Comparison of ENCODE assay signal across 1 cellular context in genomic region chr4:182880387-182881356, GRCh38.
TF ChIP-seq lines count a peak whose summit lies in the region.

No MANE protein-coding gene starts in this region.

TF ChIP-seq in HepG2, 621 proteins besides CTCF, POLR2A, EP300 and RAD21 (continued from another document and continues in another):
- TF ChIP-seq HMGXB4 (CRISPR knock-in tag; IDR thresholded peaks at IDR 0.05; ENCODE audit: borderline replicate concordance in 1 of 2, low read depth in 1 of 2): peak; percentile 42 to 68; a peak in 1 of 4 replicates
- TF ChIP-seq TFAP4 (IDR thresholded peaks at IDR 0.05; ENCODE audit: borderline replicate concordance, low read depth): peak; percentile 72; the same call in 1 of the 2 replicates
- TF ChIP-seq DZIP1 (CRISPR knock-in tag; IDR thresholded peaks at IDR 0.05): no peak
- TF ChIP-seq ZC3H13 (CRISPR knock-in tag; IDR thresholded peaks at IDR 0.05): no peak
- TF ChIP-seq ZNF24 (IDR thresholded peaks at IDR 0.05): no peak
- TF ChIP-seq RERE (CRISPR knock-in tag; IDR thresholded peaks at IDR 0.05; ENCODE audit: low read depth): 0 out of 2 replicates have a peak, but pooled peaks have one; percentile 25
- no peak for TF ChIP-seq CERS6 (CRISPR knock-in tag; IDR thresholded peaks at IDR 0.05)
- peak; percentile 74; the same call in 1 of the 2 replicates for TF ChIP-seq ZNF350 (CRISPR knock-in tag; IDR thresholded peaks at IDR 0.05; ENCODE audit: borderline replicate concordance, low read depth)
- no peak for TF ChIP-seq MTF1 (CRISPR knock-in tag; IDR thresholded peaks at IDR 0.05)
- no peak for TF ChIP-seq ZFAT (CRISPR knock-in tag; conservative IDR thresholded peaks at IDR 0.05)
- TF ChIP-seq GABPA (IDR thresholded peaks at IDR 0.05; ENCODE audit: low read depth, low read length): no peak
- TF ChIP-seq GABPA (CRISPR knock-in tag; IDR thresholded peaks at IDR 0.05; ENCODE audit: low read depth): peak; percentile 33; the same call in 1 of the 2 replicates
- TF ChIP-seq ZBTB10 (CRISPR knock-in tag; IDR thresholded peaks at IDR 0.05; ENCODE audit: borderline replicate concordance): no peak
- peak; percentile 82 for TF ChIP-seq HDAC1 (CRISPR knock-in tag; IDR thresholded peaks at IDR 0.05)
- TF ChIP-seq MNT (IDR thresholded peaks at IDR 0.05): peak; percentile 44; the same call in 1 of the 2 replicates
- no peak for TF ChIP-seq LRRFIP1 (CRISPR knock-in tag; conservative IDR thresholded peaks at IDR 0.05)
- TF ChIP-seq BHLHE40 (IDR thresholded peaks at IDR 0.05; ENCODE audit: low read length): peak; percentile 54; the same call in 1 of the 2 replicates
- peak; percentile 17; the same call in 1 of the 2 replicates for TF ChIP-seq FOXC1 (CRISPR knock-in tag; IDR thresholded peaks at IDR 0.05; ENCODE audit: borderline replicate concordance)
- no peak for TF ChIP-seq MBD4 (IDR thresholded peaks at IDR 0.05; ENCODE audit: borderline replicate concordance, low read length)
- TF ChIP-seq ZNF501 (CRISPR knock-in tag; IDR thresholded peaks at IDR 0.05): peak; percentile 57
- no peak for TF ChIP-seq HOXA7 (CRISPR knock-in tag; IDR thresholded peaks at IDR 0.05)
- TF ChIP-seq KDM5A (IDR thresholded peaks at IDR 0.05; ENCODE audit: borderline replicate concordance, low read length): no peak
- no peak for TF ChIP-seq ZNF646 (CRISPR knock-in tag; IDR thresholded peaks at IDR 0.05)
- no peak; the same call in 1 of the 2 replicates for TF ChIP-seq ZNF234 (CRISPR knock-in tag; conservative IDR thresholded peaks at IDR 0.05)
